ENCODE assay signal across 1 cellular context in the genomic region with DNA sequence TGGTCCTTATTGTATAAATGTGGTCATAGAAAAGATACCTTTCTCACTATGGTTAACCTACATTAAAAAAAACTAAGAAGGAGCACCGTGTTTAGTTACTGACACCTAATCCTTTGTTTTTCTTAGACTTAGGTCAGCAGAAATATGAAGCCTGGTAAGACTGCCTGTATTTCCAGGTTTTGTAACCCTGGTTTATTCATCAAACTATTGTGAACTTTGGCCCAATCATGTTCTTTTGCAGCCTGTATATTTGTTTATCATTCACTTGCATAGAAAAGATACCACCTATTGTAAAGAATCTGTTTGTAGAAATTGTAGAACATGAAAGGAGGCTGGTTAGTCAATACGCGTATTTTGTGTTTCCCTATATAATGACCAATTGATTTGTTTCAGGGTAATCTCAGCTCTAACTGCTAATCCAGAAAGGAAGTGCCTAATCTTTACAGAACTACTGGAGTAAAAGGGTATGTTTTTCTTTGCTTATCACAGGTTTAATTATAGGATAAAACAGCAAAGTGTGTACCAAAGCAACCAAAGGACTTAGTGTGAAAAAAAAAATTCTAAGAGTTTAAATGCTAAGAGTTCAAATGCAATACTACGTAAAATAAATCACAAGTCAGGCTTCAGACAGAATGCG.
TF ChIP-seq lines count a peak whose summit lies in the region.

No MANE protein-coding gene starts in this region.

TF ChIP-seq in GM23338, 12 proteins besides CTCF, POLR2A, EP300 and RAD21 (continued from another document):
- TF ChIP-seq, protein P1, sequence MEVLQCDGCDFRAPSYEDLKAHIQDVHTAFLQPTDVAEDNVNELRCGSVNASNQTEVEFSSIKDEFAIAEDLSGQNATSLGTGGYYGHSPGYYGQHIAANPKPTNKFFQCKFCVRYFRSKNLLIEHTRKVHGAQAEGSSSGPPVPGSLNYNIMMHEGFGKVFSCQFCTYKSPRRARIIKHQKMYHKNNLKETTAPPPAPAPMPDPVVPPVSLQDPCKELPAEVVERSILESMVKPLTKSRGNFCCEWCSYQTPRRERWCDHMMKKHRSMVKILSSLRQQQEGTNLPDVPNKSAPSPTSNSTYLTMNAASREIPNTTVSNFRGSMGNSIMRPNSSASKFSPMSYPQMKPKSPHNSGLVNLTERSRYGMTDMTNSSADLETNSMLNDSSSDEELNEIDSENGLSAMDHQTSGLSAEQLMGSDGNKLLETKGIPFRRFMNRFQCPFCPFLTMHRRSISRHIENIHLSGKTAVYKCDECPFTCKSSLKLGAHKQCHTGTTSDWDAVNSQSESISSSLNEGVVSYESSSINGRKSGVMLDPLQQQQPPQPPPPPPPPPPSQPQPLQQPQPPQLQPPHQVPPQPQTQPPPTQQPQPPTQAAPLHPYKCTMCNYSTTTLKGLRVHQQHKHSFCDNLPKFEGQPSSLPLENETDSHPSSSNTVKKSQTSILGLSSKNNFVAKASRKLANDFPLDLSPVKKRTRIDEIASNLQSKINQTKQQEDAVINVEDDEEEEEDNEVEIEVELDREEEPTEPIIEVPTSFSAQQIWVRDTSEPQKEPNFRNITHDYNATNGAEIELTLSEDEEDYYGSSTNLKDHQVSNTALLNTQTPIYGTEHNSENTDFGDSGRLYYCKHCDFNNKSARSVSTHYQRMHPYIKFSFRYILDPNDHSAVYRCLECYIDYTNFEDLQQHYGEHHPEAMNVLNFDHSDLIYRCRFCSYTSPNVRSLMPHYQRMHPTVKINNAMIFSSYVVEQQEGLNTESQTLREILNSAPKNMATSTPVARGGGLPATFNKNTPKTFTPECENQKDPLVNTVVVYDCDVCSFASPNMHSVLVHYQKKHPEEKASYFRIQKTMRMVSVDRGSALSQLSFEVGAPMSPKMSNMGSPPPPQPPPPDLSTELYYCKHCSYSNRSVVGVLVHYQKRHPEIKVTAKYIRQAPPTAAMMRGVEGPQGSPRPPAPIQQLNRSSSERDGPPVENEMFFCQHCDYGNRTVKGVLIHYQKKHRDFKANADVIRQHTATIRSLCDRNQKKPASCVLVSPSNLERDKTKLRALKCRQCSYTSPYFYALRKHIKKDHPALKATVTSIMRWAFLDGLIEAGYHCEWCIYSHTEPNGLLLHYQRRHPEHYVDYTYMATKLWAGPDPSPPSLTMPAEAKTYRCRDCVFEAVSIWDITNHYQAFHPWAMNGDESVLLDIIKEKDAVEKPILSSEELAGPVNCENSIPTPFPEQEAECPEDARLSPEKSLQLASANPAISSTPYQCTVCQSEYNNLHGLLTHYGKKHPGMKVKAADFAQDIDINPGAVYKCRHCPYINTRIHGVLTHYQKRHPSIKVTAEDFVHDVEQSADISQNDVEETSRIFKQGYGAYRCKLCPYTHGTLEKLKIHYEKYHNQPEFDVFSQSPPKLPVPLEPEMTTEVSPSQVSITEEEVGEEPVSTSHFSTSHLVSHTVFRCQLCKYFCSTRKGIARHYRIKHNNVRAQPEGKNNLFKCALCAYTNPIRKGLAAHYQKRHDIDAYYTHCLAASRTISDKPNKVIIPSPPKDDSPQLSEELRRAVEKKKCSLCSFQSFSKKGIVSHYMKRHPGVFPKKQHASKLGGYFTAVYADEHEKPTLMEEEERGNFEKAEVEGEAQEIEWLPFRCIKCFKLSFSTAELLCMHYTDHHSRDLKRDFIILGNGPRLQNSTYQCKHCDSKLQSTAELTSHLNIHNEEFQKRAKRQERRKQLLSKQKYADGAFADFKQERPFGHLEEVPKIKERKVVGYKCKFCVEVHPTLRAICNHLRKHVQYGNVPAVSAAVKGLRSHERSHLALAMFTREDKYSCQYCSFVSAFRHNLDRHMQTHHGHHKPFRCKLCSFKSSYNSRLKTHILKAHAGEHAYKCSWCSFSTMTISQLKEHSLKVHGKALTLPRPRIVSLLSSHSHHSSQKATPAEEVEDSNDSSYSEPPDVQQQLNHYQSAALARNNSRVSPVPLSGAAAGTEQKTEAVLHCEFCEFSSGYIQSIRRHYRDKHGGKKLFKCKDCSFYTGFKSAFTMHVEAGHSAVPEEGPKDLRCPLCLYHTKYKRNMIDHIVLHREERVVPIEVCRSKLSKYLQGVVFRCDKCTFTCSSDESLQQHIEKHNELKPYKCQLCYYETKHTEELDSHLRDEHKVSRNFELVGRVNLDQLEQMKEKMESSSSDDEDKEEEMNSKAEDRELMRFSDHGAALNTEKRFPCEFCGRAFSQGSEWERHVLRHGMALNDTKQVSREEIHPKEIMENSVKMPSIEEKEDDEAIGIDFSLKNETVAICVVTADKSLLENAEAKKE (CRISPR knock-in tag; IDR thresholded peaks at IDR 0.05) = no peak
- TF ChIP-seq POLR2AphosphoS5 (IDR thresholded peaks at IDR 0.05; ENCODE audit: low read depth) = no peak
- no peak for TF ChIP-seq ZNF331 (CRISPR knock-in tag; IDR thresholded peaks at IDR 0.05; ENCODE audit: low read depth)
